In the genomic region with DNA sequence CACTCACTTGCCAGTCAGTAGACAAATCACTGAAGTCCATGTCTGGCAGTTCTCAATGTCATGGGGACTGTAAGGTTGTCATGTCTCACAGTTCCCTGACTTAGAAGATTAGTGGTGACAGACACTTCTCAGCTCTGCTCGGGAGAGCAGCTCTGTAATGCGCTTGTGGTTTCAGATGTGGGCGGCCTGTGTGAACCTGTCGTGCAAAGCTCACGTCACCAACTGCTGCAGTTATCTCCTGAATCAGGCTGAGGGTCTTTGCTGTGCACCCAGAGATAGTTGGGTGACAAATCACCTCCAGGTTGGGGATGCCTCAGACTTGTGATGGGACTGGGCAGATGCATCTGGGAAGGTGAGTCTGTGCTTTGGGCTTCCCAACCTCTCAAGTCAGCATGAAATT, we compare ENCODE assay signal across 8 cellular contexts. TPM values are rescaled to one million over a fixed set of nuclear protein-coding genes. Genes with fewer than 3 reads are reported as not detected.
DNase-seq lines count a peak whose midpoint lies in the region; ATAC-seq and TF ChIP-seq lines count a peak whose summit lies in the region.

Gene IL9R (plus strand): TSS at position 261 of the 400 bp plus-strand sequence. CDS start 64 bp downstream, at position 325.

- peak; percentile 51 for DNase-seq in activated T-cell treated with anti-CD3 and anti-CD28 coated beads for 48 hours (ENCODE audit: low read depth)
- DNase-seq in stimulated activated CD8-positive, alpha-beta memory T cell treated with anti-CD3 and anti-CD28 coated beads, Interleukin-12 subunit alpha, Interleukin-12 subunit beta, amount 100 ng/mL, for 1 hour (ENCODE audit: low read depth), result peak; percentile 27
- no peak for DNase-seq in mesendoderm
- DNase-seq in A673 (ENCODE audit: low spot score), result no peak
- DNase-seq in NCI-H82 (lab: John Stamatoyannopoulos, UW), result no peak
- no peak for DNase-seq in NCI-H187 (lab: John Stamatoyannopoulos, UW)

- H3K27ac ChIP-seq in mesendoderm (ENCODE audit: low read depth, low read length) (no peak within 1 kb of the TSS), A673 (ENCODE audit: low read depth, low read length, poor library complexity, severe bottlenecking) (no peak within 1 kb of the TSS)

- H3K4ac ChIP-seq in mesendoderm (ENCODE audit: low read depth, low read length), result no peak within 1 kb of the TSS

- intact Hi-C loops in A673 (cut with micrococcal nuclease; ENCODE audit: unreplicated experiment), result no loop called here

- ATAC-seq in GM19043 (IDR thresholded peaks at IDR 0.05; ENCODE audit: low read depth, unreplicated experiment) (peak; percentile 76), HG03196 (IDR thresholded peaks at IDR 0.05; ENCODE audit: unreplicated experiment) (peak; percentile 73)

- H2BK5ac ChIP-seq in mesendoderm (ENCODE audit: low read length), result no peak within 1 kb of the TSS

- no peaks in the 10 kb centered on the region for H3K4me1 ChIP-seq in mesendoderm (ENCODE audit: control insufficient read depth, low read depth, low read length)
- no peaks in the 10 kb centered on the region for H3K4me1 ChIP-seq in A673 (ENCODE audit: insufficient read depth, low read length, poor library complexity, severe bottlenecking)

- H2AK5ac ChIP-seq in mesendoderm (ENCODE audit: low read length), result no peak within 1 kb of the TSS

- H3K9ac ChIP-seq in mesendoderm (ENCODE audit: low read length), result no peak within 1 kb of the TSS

- no peak for TF ChIP-seq CTCF in A673 (conservative IDR thresholded peaks at IDR 0.05; ENCODE audit: low read depth, low read length)

- POLR2A ChIA-PET in A673 (lab: Charles Lee; ENCODE audit: low non-redundant PET), result no interaction called here

- CTCF ChIA-PET in A673 (lab: Charles Lee), result no interaction called here

- H4K5ac ChIP-seq in mesendoderm (ENCODE audit: low read length), result no peak within 1 kb of the TSS

- H3K36me3 ChIP-seq in mesendoderm (ENCODE audit: control insufficient read depth, insufficient read depth, low read length), result no peaks in the 10 kb centered on the region
- H3K36me3 ChIP-seq in A673 (ENCODE audit: insufficient read depth, low read length, poor library complexity, severe bottlenecking), result no peaks in the 10 kb centered on the region

- no peaks in the 10 kb centered on the region for H3K79me1 ChIP-seq in mesendoderm (ENCODE audit: low read length)

- no CpG with 5 or more reads among the region's 5 CpGs for WGBS in mesendoderm (ENCODE audit: extremely low coverage, insufficient coverage, low lambda C conversion rate)

- no peak within 1 kb of the TSS for H2BK15ac ChIP-seq in mesendoderm (replicated peaks; ENCODE audit: low read depth)

- H2BK120ac ChIP-seq in mesendoderm (ENCODE audit: low read depth, low read length), result no peak within 1 kb of the TSS

- H3K27me3 ChIP-seq in mesendoderm (ENCODE audit: insufficient read depth, low read length, poor library complexity), result no peaks in the 10 kb centered on the region
- no peaks in the 10 kb centered on the region for H3K27me3 ChIP-seq in A673 (replicated peaks; ENCODE audit: insufficient read depth, low read depth, low read length, poor library complexity)

- H3K18ac ChIP-seq in mesendoderm (ENCODE audit: low read length), result no peak within 1 kb of the TSS

- no TSS peak for BruUV-seq in A673 (replicated peaks; lab: Mats Ljungman, UMichigan)

- no peak within 1 kb of the TSS for H3K4me2 ChIP-seq in mesendoderm (ENCODE audit: low read length)

- no peaks in the 10 kb centered on the region for H3K79me2 ChIP-seq in mesendoderm (ENCODE audit: control insufficient read depth, insufficient read depth, low read length)

- H3K9me3 ChIP-seq in A673 (ENCODE audit: low read depth, low read length, poor library complexity, severe bottlenecking), result no peaks in the 10 kb centered on the region

- H4K8ac ChIP-seq in mesendoderm (ENCODE audit: low read depth, low read length), result no peak within 1 kb of the TSS

- H3K56ac ChIP-seq in mesendoderm (ENCODE audit: low read length), result no peak within 1 kb of the TSS

- H3K23ac ChIP-seq in mesendoderm (ENCODE audit: low read length), result no peak within 1 kb of the TSS

- no peak within 1 kb of the TSS for H3K4me3 ChIP-seq in mesendoderm (ENCODE audit: low read length)
- no peak within 1 kb of the TSS for H3K4me3 ChIP-seq in A673 (ENCODE audit: low read depth, low read length, poor library complexity, severe bottlenecking)

RNA-seq across cellular contexts. Expression of gene IL9R, which starts in this region (rescaled TPM):
- polyA plus RNA-seq in mesendoderm (2013, experiment 1 of 2), result 0.07 TPM
- 0.06 TPM for polyA plus RNA-seq in mesendoderm (2013, experiment 2 of 2)
- total RNA-seq in A673 (2021), result 0.44 and 0.56 TPM in 2 replicates

Comparison
In these comparisons a context has a peak if more than half of its experiments do, and no peak if none do; other contexts are left out.
1. DNase-seq: peak in activated T-cell treated with anti-CD3 and anti-CD28 coated beads for 48 hours (single experiment) and stimulated activated CD8-positive, alpha-beta memory T cell treated with anti-CD3 and anti-CD28 coated beads, Interleukin-12 subunit alpha, Interleukin-12 subunit beta, amount 100 ng/mL, for 1 hour (single experiment); none in mesendoderm (single experiment), A673 (single experiment), NCI-H82 (single experiment) and NCI-H187 (0 of 2).